Comparison of ENCODE assay signal across 1 cellular context in genomic region chr14:77051101-77051500, GRCh38.
TF ChIP-seq lines count a peak whose summit lies in the region.

No MANE protein-coding gene starts in this region.

TF ChIP-seq in IMR-90, 13 proteins besides CTCF, POLR2A, EP300 and RAD21 (continued from another document):
- no peak for TF ChIP-seq ELK1 (IDR thresholded peaks at IDR 0.05; ENCODE audit: borderline replicate concordance, low read depth, low read length)
- TF ChIP-seq RFX5 (IDR thresholded peaks at IDR 0.05; ENCODE audit: low read depth, low read length), result no peak
- TF ChIP-seq MXI1 (IDR thresholded peaks at IDR 0.05; ENCODE audit: borderline replicate concordance, low read depth, low read length), result no peak
- TF ChIP-seq MAFK (IDR thresholded peaks at IDR 0.05; ENCODE audit: low read depth, low read length), result no peak
- TF ChIP-seq FOS (IDR thresholded peaks at IDR 0.05; ENCODE audit: low read depth, low read length), result no peak
- no peak for TF ChIP-seq USF2 (IDR thresholded peaks at IDR 0.05; ENCODE audit: low read depth, low read length)
- no peak for TF ChIP-seq SMC3 (IDR thresholded peaks at IDR 0.05; ENCODE audit: low read depth, low read length)
- TF ChIP-seq BHLHE40 (IDR thresholded peaks at IDR 0.05; ENCODE audit: low read depth, low read length), result no peak
- TF ChIP-seq CHD1 (IDR thresholded peaks at IDR 0.05; ENCODE audit: low read depth, low read length), result no peak
- no peak for TF ChIP-seq MAZ (IDR thresholded peaks at IDR 0.05; ENCODE audit: borderline replicate concordance, low read depth, low read length)
TF ChIP-seq in IMR-90: peak in this region for 0.
